In the genomic region with DNA sequence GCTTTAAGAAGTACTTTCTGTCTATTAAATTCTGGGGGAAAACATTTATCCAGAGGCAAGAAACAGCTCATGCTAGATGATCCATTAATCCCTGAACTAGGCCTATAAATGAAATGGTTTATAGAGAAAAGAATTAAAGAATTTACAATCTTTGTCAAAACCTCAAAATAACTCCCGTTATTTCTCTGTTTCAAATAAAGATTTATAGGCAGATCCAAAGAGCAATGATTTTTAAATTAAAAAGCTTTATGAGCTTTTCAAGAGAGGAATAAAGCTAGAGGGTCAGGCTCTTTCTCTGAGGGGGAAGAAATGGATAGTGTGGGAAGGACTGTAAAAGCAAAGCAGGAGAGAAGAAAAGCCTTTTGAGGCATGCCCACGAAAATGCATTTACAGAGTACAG, we compare ENCODE assay signal across 1 cellular context.
TF ChIP-seq lines count a peak whose summit lies in the region.

No MANE protein-coding gene starts in this region.

TF ChIP-seq in SK-N-SH treated with all-trans-retinoic acid at 6 μM for 48 hours, 23 proteins besides CTCF, POLR2A, EP300 and RAD21 (continued from another document):
- TF ChIP-seq POU6F1 (CRISPR knock-in tag; IDR thresholded peaks at IDR 0.05; ENCODE audit: borderline replicate concordance, low read depth) (no peak), CREB5 (CRISPR knock-in tag; IDR thresholded peaks at IDR 0.05; ENCODE audit: low read depth) (no peak), BACH2 (CRISPR knock-in tag; IDR thresholded peaks at IDR 0.05; ENCODE audit: borderline replicate concordance) (no peak), ZFP30 (CRISPR knock-in tag; IDR thresholded peaks at IDR 0.05) (no peak), GLIS3 (CRISPR knock-in tag; IDR thresholded peaks at IDR 0.05) (no peak), ZFP3 (CRISPR knock-in tag; IDR thresholded peaks at IDR 0.05) (no peak), ARNTL (CRISPR knock-in tag; IDR thresholded peaks at IDR 0.05; ENCODE audit: borderline replicate concordance, low read depth) (no peak), RARB (CRISPR knock-in tag; IDR thresholded peaks at IDR 0.05) (no peak), CSRNP3 (CRISPR knock-in tag; IDR thresholded peaks at IDR 0.05) (no peak), TOX (CRISPR knock-in tag; IDR thresholded peaks at IDR 0.05; ENCODE audit: borderline replicate concordance) (no peak), CSDC2 (CRISPR knock-in tag; IDR thresholded peaks at IDR 0.05) (no peak), TCF4 (CRISPR knock-in tag; IDR thresholded peaks at IDR 0.05; ENCODE audit: borderline replicate concordance) (no peak), OSR1 (CRISPR knock-in tag; IDR thresholded peaks at IDR 0.05) (no peak), ZNF565 (CRISPR knock-in tag; conservative IDR thresholded peaks at IDR 0.05; ENCODE audit: low read depth) (no peak), ESRRG (CRISPR knock-in tag; IDR thresholded peaks at IDR 0.05) (no peak), ISL1 (CRISPR knock-in tag; IDR thresholded peaks at IDR 0.05) (no peak)
- TF ChIP-seq, protein P1, sequence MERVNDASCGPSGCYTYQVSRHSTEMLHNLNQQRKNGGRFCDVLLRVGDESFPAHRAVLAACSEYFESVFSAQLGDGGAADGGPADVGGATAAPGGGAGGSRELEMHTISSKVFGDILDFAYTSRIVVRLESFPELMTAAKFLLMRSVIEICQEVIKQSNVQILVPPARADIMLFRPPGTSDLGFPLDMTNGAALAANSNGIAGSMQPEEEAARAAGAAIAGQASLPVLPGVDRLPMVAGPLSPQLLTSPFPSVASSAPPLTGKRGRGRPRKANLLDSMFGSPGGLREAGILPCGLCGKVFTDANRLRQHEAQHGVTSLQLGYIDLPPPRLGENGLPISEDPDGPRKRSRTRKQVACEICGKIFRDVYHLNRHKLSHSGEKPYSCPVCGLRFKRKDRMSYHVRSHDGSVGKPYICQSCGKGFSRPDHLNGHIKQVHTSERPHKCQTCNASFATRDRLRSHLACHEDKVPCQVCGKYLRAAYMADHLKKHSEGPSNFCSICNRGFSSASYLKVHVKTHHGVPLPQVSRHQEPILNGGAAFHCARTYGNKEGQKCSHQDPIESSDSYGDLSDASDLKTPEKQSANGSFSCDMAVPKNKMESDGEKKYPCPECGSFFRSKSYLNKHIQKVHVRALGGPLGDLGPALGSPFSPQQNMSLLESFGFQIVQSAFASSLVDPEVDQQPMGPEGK (CRISPR knock-in tag; IDR thresholded peaks at IDR 0.05; ENCODE audit: borderline replicate concordance) = no peak
